7 cellular contexts compared by ENCODE assay signal in the genomic region with DNA sequence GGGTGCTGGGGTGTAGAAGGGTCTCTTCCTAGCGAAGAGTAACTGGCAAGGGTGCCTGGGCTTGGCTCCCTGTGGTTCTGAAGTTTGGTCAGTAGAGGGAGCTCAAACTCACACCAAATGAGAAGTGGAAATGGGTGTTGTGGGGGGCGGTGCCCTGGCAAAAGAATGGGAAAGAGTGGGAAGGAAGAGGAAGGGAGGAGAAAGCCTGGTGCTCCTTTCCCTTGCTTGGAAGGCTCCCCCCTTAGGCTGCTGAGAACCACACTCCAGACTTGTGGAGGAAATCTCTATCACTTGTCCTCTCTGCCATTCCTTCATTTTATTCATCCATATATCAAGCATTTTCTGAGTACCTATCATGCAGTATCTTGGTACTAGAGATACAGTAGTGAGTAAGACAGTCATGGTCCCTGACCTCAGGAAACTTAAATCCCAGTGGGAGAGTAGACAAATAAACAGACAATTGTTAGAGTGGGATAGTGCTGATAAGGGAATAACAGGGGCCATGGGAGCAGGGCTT. TPM values are rescaled to one million over a fixed set of nuclear protein-coding genes. Genes with fewer than 3 reads are reported as not detected.
A peak's percentile ranks its signal among the peaks of the same experiment; 100 is the strongest.
DNase-seq lines count a peak whose midpoint lies in the region; ATAC-seq, FAIRE-seq and TF ChIP-seq lines count a peak whose summit lies in the region.

No MANE protein-coding gene starts in this region.

- ATAC-seq in GM18520 (IDR thresholded peaks at IDR 0.05; ENCODE audit: unreplicated experiment): no peak

- DNase-seq in GM12864 (ENCODE audit: low read depth) (no peak), HTR-8/SVneo (ENCODE audit: insufficient read length, low spot score) (peak; percentile 72), RWPE1 (ENCODE audit: low spot score) (peak; percentile 84), amniotic epithelial cell (ENCODE audit: low read depth) (peak; percentile 67), left ventricle myocardium inferior (peak; percentile 73), posterior cingulate gyrus (peak in 9 of 10 donors; percentile 46 to 93 (median 61))

- H3K27me3 ChIP-seq in left ventricle myocardium inferior (ENCODE audit: low read depth): no peaks in the 10 kb centered on the region

- H3K4me1 ChIP-seq in left ventricle myocardium inferior: peaks cover 9% of the 10 kb centered on the region

- no peak overlapping the region for H3K27ac ChIP-seq in RWPE1
- H3K27ac ChIP-seq in left ventricle myocardium inferior (replicated peaks): peak overlapping the region; percentile 30

- CTCF ChIA-PET in RWPE1 (lab: Yijun Ruan, JAX): interaction anchor here (0.6 to 3.3 kb wide), 18 partner anchors 9 to 319 kb away, joined by 3 to 19 read pairs (median 6); a partner anchor contains a TSS

- POLR2A ChIA-PET in RWPE1 (lab: Yijun Ruan, JAX; ENCODE audit: low non-redundant PET): interaction anchor here (0.9 kb wide), 1 partner anchor 318 kb away, joined by 4 read pairs; no protein-coding TSS in a partner anchor

- intact Hi-C loops in left ventricle myocardium inferior (cut with micrococcal nuclease): loop anchor here (10.0 kb wide), 1 partner anchor 352 kb away; no protein-coding TSS in a partner anchor
- intact Hi-C loops in posterior cingulate gyrus (cut with DNase I): loop anchor here (2.0 kb wide), 1 partner anchor 266 kb away; a partner anchor contains a TSS

- peak; percentile 89 for TF ChIP-seq CTCF in GM12864 (IDR thresholded peaks at IDR 0.05; ENCODE audit: low read depth, low read length, missing control alignments)
- TF ChIP-seq CTCF in RWPE1 (conservative IDR thresholded peaks at IDR 0.05; ENCODE audit: low read depth): peak; percentile 96
- TF ChIP-seq CTCF in left ventricle myocardium inferior (IDR thresholded peaks at IDR 0.05; ENCODE audit: borderline replicate concordance): peak; percentile 93

- H3K9me3 ChIP-seq in left ventricle myocardium inferior (replicated peaks): no peaks in the 10 kb centered on the region

- H3K36me3 ChIP-seq in left ventricle myocardium inferior: no peaks in the 10 kb centered on the region

- no peak overlapping the region for H3K4me3 ChIP-seq in GM12864 (ENCODE audit: low read depth, low read length)
- no peak overlapping the region for H3K4me3 ChIP-seq in left ventricle myocardium inferior

- peak; percentile 49 for FAIRE-seq in HTR-8/SVneo (lab: Jason Lieb, UNC)

RNA-seq across cellular contexts. Expression of a gene that starts 13.0 kb away (rescaled TPM):
- total RNA-seq in left ventricle myocardium inferior: 0.44 TPM

RNA-seq across cellular contexts. Expression of a gene that starts 26.6 kb away (rescaled TPM):
- 27.2 TPM for total RNA-seq in left ventricle myocardium inferior

RNA-seq across cellular contexts. Expression of a gene that starts 28.6 kb away (rescaled TPM):
- total RNA-seq in left ventricle myocardium inferior: 58.5 TPM
